Comparison of ENCODE assay signal across 1 cellular context in the genomic region with DNA sequence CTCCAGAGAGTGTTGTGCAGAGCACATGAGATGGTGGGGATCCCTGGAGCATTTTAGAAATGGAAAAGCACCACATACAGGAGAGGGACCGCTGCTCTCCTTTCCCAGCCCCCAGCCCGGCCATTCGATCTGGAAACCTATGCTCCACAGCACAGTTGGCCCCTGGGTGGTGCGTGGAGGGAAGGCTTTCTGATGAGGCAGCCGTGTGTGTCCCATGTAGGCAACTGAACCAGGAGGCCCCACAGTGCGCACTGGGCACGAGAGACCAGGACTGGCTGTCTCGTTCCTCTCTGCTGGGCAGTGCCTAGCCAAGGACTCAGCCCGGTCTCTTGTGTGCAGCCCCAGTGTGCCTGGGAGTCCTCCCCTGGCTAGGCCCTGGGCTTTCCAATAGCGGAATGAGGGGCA.
TF ChIP-seq lines count a peak whose summit lies in the region.

No MANE protein-coding gene starts in this region.

TF ChIP-seq in GM23338, 12 proteins besides CTCF, POLR2A, EP300 and RAD21 (continued from another document):
- TF ChIP-seq, protein P1, sequence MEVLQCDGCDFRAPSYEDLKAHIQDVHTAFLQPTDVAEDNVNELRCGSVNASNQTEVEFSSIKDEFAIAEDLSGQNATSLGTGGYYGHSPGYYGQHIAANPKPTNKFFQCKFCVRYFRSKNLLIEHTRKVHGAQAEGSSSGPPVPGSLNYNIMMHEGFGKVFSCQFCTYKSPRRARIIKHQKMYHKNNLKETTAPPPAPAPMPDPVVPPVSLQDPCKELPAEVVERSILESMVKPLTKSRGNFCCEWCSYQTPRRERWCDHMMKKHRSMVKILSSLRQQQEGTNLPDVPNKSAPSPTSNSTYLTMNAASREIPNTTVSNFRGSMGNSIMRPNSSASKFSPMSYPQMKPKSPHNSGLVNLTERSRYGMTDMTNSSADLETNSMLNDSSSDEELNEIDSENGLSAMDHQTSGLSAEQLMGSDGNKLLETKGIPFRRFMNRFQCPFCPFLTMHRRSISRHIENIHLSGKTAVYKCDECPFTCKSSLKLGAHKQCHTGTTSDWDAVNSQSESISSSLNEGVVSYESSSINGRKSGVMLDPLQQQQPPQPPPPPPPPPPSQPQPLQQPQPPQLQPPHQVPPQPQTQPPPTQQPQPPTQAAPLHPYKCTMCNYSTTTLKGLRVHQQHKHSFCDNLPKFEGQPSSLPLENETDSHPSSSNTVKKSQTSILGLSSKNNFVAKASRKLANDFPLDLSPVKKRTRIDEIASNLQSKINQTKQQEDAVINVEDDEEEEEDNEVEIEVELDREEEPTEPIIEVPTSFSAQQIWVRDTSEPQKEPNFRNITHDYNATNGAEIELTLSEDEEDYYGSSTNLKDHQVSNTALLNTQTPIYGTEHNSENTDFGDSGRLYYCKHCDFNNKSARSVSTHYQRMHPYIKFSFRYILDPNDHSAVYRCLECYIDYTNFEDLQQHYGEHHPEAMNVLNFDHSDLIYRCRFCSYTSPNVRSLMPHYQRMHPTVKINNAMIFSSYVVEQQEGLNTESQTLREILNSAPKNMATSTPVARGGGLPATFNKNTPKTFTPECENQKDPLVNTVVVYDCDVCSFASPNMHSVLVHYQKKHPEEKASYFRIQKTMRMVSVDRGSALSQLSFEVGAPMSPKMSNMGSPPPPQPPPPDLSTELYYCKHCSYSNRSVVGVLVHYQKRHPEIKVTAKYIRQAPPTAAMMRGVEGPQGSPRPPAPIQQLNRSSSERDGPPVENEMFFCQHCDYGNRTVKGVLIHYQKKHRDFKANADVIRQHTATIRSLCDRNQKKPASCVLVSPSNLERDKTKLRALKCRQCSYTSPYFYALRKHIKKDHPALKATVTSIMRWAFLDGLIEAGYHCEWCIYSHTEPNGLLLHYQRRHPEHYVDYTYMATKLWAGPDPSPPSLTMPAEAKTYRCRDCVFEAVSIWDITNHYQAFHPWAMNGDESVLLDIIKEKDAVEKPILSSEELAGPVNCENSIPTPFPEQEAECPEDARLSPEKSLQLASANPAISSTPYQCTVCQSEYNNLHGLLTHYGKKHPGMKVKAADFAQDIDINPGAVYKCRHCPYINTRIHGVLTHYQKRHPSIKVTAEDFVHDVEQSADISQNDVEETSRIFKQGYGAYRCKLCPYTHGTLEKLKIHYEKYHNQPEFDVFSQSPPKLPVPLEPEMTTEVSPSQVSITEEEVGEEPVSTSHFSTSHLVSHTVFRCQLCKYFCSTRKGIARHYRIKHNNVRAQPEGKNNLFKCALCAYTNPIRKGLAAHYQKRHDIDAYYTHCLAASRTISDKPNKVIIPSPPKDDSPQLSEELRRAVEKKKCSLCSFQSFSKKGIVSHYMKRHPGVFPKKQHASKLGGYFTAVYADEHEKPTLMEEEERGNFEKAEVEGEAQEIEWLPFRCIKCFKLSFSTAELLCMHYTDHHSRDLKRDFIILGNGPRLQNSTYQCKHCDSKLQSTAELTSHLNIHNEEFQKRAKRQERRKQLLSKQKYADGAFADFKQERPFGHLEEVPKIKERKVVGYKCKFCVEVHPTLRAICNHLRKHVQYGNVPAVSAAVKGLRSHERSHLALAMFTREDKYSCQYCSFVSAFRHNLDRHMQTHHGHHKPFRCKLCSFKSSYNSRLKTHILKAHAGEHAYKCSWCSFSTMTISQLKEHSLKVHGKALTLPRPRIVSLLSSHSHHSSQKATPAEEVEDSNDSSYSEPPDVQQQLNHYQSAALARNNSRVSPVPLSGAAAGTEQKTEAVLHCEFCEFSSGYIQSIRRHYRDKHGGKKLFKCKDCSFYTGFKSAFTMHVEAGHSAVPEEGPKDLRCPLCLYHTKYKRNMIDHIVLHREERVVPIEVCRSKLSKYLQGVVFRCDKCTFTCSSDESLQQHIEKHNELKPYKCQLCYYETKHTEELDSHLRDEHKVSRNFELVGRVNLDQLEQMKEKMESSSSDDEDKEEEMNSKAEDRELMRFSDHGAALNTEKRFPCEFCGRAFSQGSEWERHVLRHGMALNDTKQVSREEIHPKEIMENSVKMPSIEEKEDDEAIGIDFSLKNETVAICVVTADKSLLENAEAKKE (CRISPR knock-in tag; IDR thresholded peaks at IDR 0.05), result no peak
- no peak for TF ChIP-seq NANOG (IDR thresholded peaks at IDR 0.05; ENCODE audit: borderline replicate concordance)
